In genomic region chr12:94614288-94614721, GRCh38 we compare ENCODE assay signal across 13 cellular contexts. TPM values are rescaled to one million over a fixed set of nuclear protein-coding genes. Genes with fewer than 3 reads are reported as not detected.
DNase-seq lines count a peak whose midpoint lies in the region; ATAC-seq and TF ChIP-seq lines count a peak whose summit lies in the region.
"Had no signal": no experiment of that assay in that cellular context is flagged by ENCODE, and none has a peak within 500 bp of the region (broad histone marks: within the 10 kb centered on the region; RNA-seq: fewer than 3 reads in every experiment).

No MANE protein-coding gene starts in this region.

- peak overlapping the region; percentile 67 for H3K27ac Mint-ChIP-seq in progenitor cell of endocrine pancreas
- H3K27ac Mint-ChIP-seq in T-helper 2 cell treated with Interferon-gamma antibody and Interleukin-4, amounts not matched to agents 5 μg/mL and 100 μg/mL, for 36 hours = no peak overlapping the region
- H3K27ac Mint-ChIP-seq: activated CD8-positive, alpha-beta T cell treated with anti-CD3 and anti-CD28 coated beads, Interleukin-2, amount 10 ng/mL, durations not matched to agents 7 days and 5 days; activated naive CD8-positive, alpha-beta T cell had no signal

- DNase-seq in Caki2 (ENCODE audit: low read depth) (peak; percentile 73), RPMI7951 (ENCODE audit: low read depth) (peak; percentile 42), globus pallidus (ENCODE audit: low spot score) (peak; percentile 78), progenitor cell of endocrine pancreas (ENCODE audit: low spot score, unreplicated experiment) (no peak), COR-L47 (lab: John Stamatoyannopoulos, UW) (no peak)
- DNase-seq in T-helper 2 cell treated with Interferon-gamma antibody and Interleukin-4, amounts not matched to agents 5 μg/mL and 100 μg/mL, for 36 hours (ENCODE audit: low spot score) = no peak
- DNase-seq in stimulated activated naive CD4-positive, alpha-beta T cell treated with Interleukin-2 at 50 U/mL for 16 hours (lab: John Stamatoyannopoulos, UW) = no peak
- DNase-seq: activated CD8-positive, alpha-beta T cell treated with anti-CD3 and anti-CD28 coated beads, Interleukin-2, amount 10 ng/mL, durations not matched to agents 7 days and 5 days; effector CD4-positive, alpha-beta T cell; GF-D8; MG63 had no signal

- ATAC-seq in HG03135 (IDR thresholded peaks at IDR 0.05; ENCODE audit: unreplicated experiment) = no peak
- ATAC-seq: activated CD8-positive, alpha-beta T cell treated with anti-CD3 and anti-CD28 coated beads, Interleukin-2, amount 10 ng/mL, durations not matched to agents 7 days and 5 days had no signal

- in situ Hi-C loops in Caki2 (cut with HindIII; ENCODE audit: low pct_unique_long_range_greater_than_20kb, low sequenced_read_pairs) = no loop called here

- TF ChIP-seq CTCF in progenitor cell of endocrine pancreas (IDR thresholded peaks at IDR 0.05; ENCODE audit: unreplicated experiment) = no peak

- H3K4me1 Mint-ChIP-seq in progenitor cell of endocrine pancreas (ENCODE audit: low read depth) = peaks cover 15% of the 10 kb centered on the region
- H3K4me1 Mint-ChIP-seq in T-helper 2 cell treated with Interferon-gamma antibody and Interleukin-4, amounts not matched to agents 5 μg/mL and 100 μg/mL, for 36 hours (ENCODE audit: low read depth) = peaks cover 4% of the 10 kb centered on the region

- no peaks in the 10 kb centered on the region for H3K27me3 Mint-ChIP-seq in progenitor cell of endocrine pancreas
- peaks cover 11% of the 10 kb centered on the region for H3K27me3 Mint-ChIP-seq in T-helper 2 cell treated with Interferon-gamma antibody and Interleukin-4, amounts not matched to agents 5 μg/mL and 100 μg/mL, for 36 hours (ENCODE audit: low read depth)
- H3K27me3 Mint-ChIP-seq: activated naive CD8-positive, alpha-beta T cell had no signal

- no peaks in the 10 kb centered on the region for H3K9me3 Mint-ChIP-seq in progenitor cell of endocrine pancreas (ENCODE audit: low read depth)
- no peaks in the 10 kb centered on the region for H3K9me3 Mint-ChIP-seq in T-helper 2 cell treated with Interferon-gamma antibody and Interleukin-4, amounts not matched to agents 5 μg/mL and 100 μg/mL, for 36 hours

- H3K4me3 Mint-ChIP-seq in progenitor cell of endocrine pancreas (ENCODE audit: low read depth) = no peak overlapping the region
- H3K4me3 Mint-ChIP-seq in T-helper 2 cell treated with Interferon-gamma antibody and Interleukin-4, amounts not matched to agents 5 μg/mL and 100 μg/mL, for 36 hours = no peak overlapping the region
- H3K4me3 Mint-ChIP-seq: activated CD8-positive, alpha-beta T cell treated with anti-CD3 and anti-CD28 coated beads, Interleukin-2, amount 10 ng/mL, durations not matched to agents 7 days and 5 days; activated naive CD8-positive, alpha-beta T cell had no signal

- H3K36me3 Mint-ChIP-seq in progenitor cell of endocrine pancreas (ENCODE audit: insufficient read depth) = no peaks in the 10 kb centered on the region
- H3K36me3 Mint-ChIP-seq in T-helper 2 cell treated with Interferon-gamma antibody and Interleukin-4, amounts not matched to agents 5 μg/mL and 100 μg/mL, for 36 hours (ENCODE audit: low read depth) = no peaks in the 10 kb centered on the region
- H3K36me3 Mint-ChIP-seq: activated naive CD8-positive, alpha-beta T cell had no signal

RNA-seq across cellular contexts. Expression of gene TMCC3, which starts 36.1 kb away (rescaled TPM):
- total RNA-seq in Caki2 (2014; rRNA removed; shearing (Covaris generic); ENCODE audit: low replicate concordance) = 0.10 and 0.38 TPM in 2 replicates
- total RNA-seq in RPMI7951 (2014; rRNA removed; shearing (Covaris generic)) = 2.1 and 2.4 TPM in 2 replicates
- 15.9 and 18.7 TPM in 2 replicates for total RNA-seq in progenitor cell of endocrine pancreas

Comparison
In these comparisons a context has a peak if more than half of its experiments do, and no peak if none do; other contexts are left out.
1. DNase-seq: peak in Caki2 (single experiment), RPMI7951 (single experiment) and globus pallidus (single experiment); none in progenitor cell of endocrine pancreas (single experiment), T-helper 2 cell treated with Interferon-gamma antibody and Interleukin-4, amounts not matched to agents 5 μg/mL and 100 μg/mL, for 36 hours (single experiment), COR-L47 (single experiment) and stimulated activated naive CD4-positive, alpha-beta T cell treated with Interleukin-2 at 50 U/mL for 16 hours (single experiment).